25 cellular contexts compared by ENCODE assay signal in genomic region chr10:49007128-49007527, GRCh38.
"Had no signal": no experiment of that assay in that cellular context is flagged by ENCODE, and none has a peak within 500 bp of the region (broad histone marks: within the 10 kb centered on the region; RNA-seq: fewer than 3 reads in every experiment).

No MANE protein-coding gene starts in this region.

- H3K4me3 ChIP-seq: breast epithelium, Peyer's patch had no signal

- H3K27ac ChIP-seq: breast epithelium, Peyer's patch, RWPE1 had no signal

- DNase-seq: activated B cell treated with CpG ODN at 0.5 μM for 24 hours; activated CD4-positive, alpha-beta T cell treated with anti-CD3 and anti-CD28 coated beads for 1 hour; activated CD4-positive, alpha-beta T cell treated with anti-CD3 and anti-CD28 coated beads, Interleukin-2, amount 10 ng/mL, durations not matched to agents 24 days and 14 days; activated CD4-positive, alpha-beta T cell treated with anti-CD3 and anti-CD28 coated beads, Interleukin-2, amount 50 U/mL, for 48 hours; activated CD8-positive, alpha-beta memory T cell treated with anti-CD3 and anti-CD28 coated beads, Interleukin-2, amount 10 ng/mL, durations not matched to agents 7 days and 5 days; activated effector memory CD4-positive, alpha-beta T cell treated with Interleukin-2 at 50 U/mL for 16 hours; activated naive CD4-positive, alpha-beta T cell; activated T-cell treated with anti-CD3 and anti-CD28 coated beads, Interleukin-2, amount 50 U/mL, for 24 hours; aorta; KG1; NCI-H1048; NCI-H146; NCI-H187 treated with DMSO at 0.1 percent for 48 hours; NCI-H2081 treated with DMSO at 0.1 percent for 48 hours; NCI-H2171 treated with DMSO at 0.1 percent for 48 hours; NCI-H226; NCI-H510A; NCI-H526 treated with DMSO at 0.1 percent for 48 hours; NK-92 treated with Interleukin-12 subunit alpha and Interleukin-12 subunit beta, amount 100 ng/mL, for 24 hours; Peyer's patch; SHP77 treated with DMSO at 0.1 percent for 48 hours; T-helper 17 cell; T-helper 9 cell had no signal

- H3K36me3 ChIP-seq: breast epithelium, Peyer's patch had no signal

- H3K27me3 ChIP-seq: breast epithelium, Peyer's patch had no signal

- ATAC-seq: activated CD8-positive, alpha-beta memory T cell treated with anti-CD3 and anti-CD28 coated beads, Interleukin-2, amount 10 ng/mL, durations not matched to agents 7 days and 5 days; T-helper 17 cell had no signal

- H3K9me3 ChIP-seq: breast epithelium, Peyer's patch had no signal

- H3K4me1 ChIP-seq: breast epithelium had no signal
